In the genomic region with DNA sequence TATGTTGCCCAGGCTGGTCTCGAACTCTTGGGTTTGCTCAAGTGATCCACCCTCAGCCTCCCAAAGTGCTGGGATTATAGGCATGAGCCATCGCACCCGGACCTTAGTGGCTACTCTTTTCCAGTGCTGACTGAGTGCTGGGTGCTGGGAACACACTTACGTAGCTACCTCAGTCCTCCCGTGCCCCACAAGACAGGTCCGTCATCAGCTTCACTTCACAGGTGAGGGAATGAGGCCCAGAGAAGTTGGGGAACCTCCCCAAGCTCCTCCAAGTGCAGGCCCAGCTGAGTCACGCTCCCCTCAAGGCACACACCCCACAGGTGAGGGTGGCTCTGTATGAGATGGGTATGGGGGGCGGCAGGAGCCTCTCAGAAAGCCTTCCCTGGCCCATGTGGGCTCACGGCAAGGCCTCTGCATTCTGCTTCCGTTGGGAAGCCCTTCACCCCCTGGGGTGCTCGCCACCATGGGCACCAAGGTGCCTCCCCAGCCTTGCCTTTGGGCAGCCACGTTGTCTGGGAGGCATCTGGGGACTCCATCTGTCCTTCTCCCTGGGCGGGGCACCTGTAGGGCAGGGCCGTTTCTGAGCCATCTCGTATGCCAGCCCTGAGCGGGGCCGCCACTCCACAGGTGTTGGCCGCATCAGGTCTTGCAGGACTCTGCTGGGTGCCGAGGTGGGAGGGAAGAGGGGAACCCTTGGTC, we compare ENCODE assay signal across 24 cellular contexts. TPM values are rescaled to one million over a fixed set of nuclear protein-coding genes. Genes with fewer than 3 reads are reported as not detected.
"Had no signal": no experiment of that assay in that cellular context is flagged by ENCODE, and none has a peak within 500 bp of the region (broad histone marks: within the 10 kb centered on the region; RNA-seq: fewer than 3 reads in every experiment).

No MANE protein-coding gene starts in this region.

- FAIRE-seq: islet of Langerhans had no signal

- H3K4me1 ChIP-seq: esophagus muscularis mucosa, foreskin keratinocyte, heart left ventricle, tibial nerve had no signal

- H3K27ac ChIP-seq: esophagus muscularis mucosa, foreskin keratinocyte, heart left ventricle, tibial nerve had no signal

- H3K9me3 ChIP-seq: esophagus muscularis mucosa, heart left ventricle, mucosa of descending colon, tibial nerve had no signal

- H3K27me3 ChIP-seq: esophagus muscularis mucosa, foreskin keratinocyte, heart left ventricle, tibial nerve had no signal

- DNase-seq: activated CD4-positive, alpha-beta memory T cell treated with anti-CD3 and anti-CD28 coated beads for 36 hours; activated CD4-positive, alpha-beta T cell treated with anti-CD3 and anti-CD28 coated beads, Interleukin-2, amount 10 ng/mL, durations not matched to agents 24 days and 14 days; activated CD4-positive, CD25-positive, alpha-beta regulatory T cell treated with anti-CD3 and anti-CD28 coated beads, Interleukin-2, amount 50 U/mL, for 72 hours; activated CD8-positive, alpha-beta memory T cell treated with anti-CD3 and anti-CD28 coated beads, Interleukin-2, amount 50 U/mL, for 4 hours; activated gamma-delta T cell treated with Interleukin-2 at 50 U/mL for 16 hours; activated naive CD4-positive, alpha-beta T cell treated with anti-CD3 and anti-CD28 coated beads, Interleukin-2, amount 50 U/mL, for 16 hours; activated T-cell treated with anti-CD3 and anti-CD28 coated beads, Interleukin-2, amount 50 U/mL, for 1 hour; amygdala; central memory CD4-positive, alpha-beta T cell; dermis blood vessel endothelial cell; effector CD4-positive, alpha-beta T cell; foreskin keratinocyte; mucosa of descending colon; stimulated activated CD4-positive, alpha-beta T cell treated with anti-CD3 and anti-CD28 coated beads, Interleukin-15, amount 100 ng/mL, for 24 hours; stimulated activated CD4-positive, alpha-beta T cell treated with anti-CD3 and anti-CD28 coated beads, Interleukin-2, amount 100 ng/mL, for 24 hours; stimulated activated naive CD4-positive, alpha-beta T cell; T-helper 2 cell had no signal

- H3K4me3 ChIP-seq: esophagus muscularis mucosa, heart left ventricle, lung, mucosa of descending colon, smooth muscle cell, tibial nerve had no signal

RNA-seq across cellular contexts. Expression of gene NSG1, which starts 28.4 kb away (rescaled TPM):
- total RNA-seq: dermis blood vessel endothelial cell, osteoblast had no signal
